14 cellular contexts compared by ENCODE assay signal in the genomic region with DNA sequence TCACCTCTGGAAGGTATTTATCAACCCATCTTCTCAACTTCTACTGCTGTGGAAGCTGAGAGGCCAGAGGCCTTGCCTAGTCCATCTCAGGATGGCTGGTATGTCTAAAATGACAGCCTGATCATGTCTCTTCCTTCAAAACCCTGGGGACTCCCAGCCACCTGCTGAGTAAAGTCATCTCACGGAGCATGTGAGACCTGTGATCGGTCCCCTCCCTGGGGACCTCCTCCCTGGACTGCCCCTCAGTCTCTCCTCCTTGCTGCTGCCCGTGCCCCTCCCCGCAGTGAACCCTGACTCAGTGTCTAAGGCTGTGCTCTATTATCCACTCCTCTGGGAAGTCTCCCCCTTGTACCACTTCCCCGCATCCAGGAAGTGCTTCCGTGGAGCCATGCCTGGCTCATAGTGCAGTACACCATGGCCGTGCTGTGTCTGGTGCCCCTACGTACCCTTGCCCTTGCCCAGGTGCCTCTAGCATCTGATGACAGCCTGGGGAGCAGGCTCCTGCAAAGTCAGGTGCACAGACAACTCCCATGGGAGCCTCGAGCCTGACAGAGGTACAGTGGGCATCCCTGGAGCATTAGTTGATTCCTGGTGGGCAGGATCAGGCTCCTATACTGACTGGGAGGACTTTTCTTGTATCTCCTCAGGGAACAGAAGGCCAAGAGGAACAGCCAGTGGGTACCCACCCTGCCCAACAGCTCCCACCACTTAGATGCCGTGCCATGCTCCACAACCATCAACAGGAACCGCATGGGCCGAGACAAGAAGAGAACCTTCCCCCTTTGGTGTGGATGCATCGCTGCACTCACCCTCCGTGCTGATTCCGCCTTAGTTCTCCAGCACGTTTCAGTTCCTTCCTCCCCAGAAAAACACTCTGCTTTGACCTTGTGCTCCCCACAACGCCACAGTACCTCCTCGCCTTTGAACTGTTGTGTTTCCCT. TPM values are rescaled to one million over a fixed set of nuclear protein-coding genes. Genes with fewer than 3 reads are reported as not detected.
A peak's percentile ranks its signal among the peaks of the same experiment; 100 is the strongest.
DNase-seq lines count a peak whose midpoint lies in the region; ATAC-seq and TF ChIP-seq lines count a peak whose summit lies in the region.
"Had no signal": no experiment of that assay in that cellular context is flagged by ENCODE, and none has a peak within 500 bp of the region (broad histone marks: within the 10 kb centered on the region; RNA-seq: fewer than 3 reads in every experiment).

No MANE protein-coding gene starts in this region.

- no peak overlapping the region for H3K4me3 ChIP-seq in testis
- H3K4me3 ChIP-seq: suprapubic skin had no signal

- H3K4me1 Mint-ChIP-seq in nephron progenitor cell (peaks cover 8% of the 10 kb centered on the region), immature natural killer cell (peaks cover 0 to 1% of the 10 kb centered on the region in 2 donors)

- intact Hi-C loops in testis (cut with DNase I; ENCODE audit: low total_unique reads): no loop called here

- H3K27ac Mint-ChIP-seq in nephron progenitor cell (peak overlapping the region; percentile 71), immature natural killer cell (no peak overlapping the region)

- no peaks in the 10 kb centered on the region for H3K9me3 ChIP-seq in testis
- H3K9me3 ChIP-seq: neutrophil, suprapubic skin had no signal

- whole genome bisulfite sequencing in testis, 2 donors: 95 to 97% methylated on average over 18 of the region's 18 CpGs

- H3K9me3 Mint-ChIP-seq in nephron progenitor cell (no peaks in the 10 kb centered on the region), immature natural killer cell (no peaks in the 10 kb centered on the region)

- ATAC-seq in GM18909 (IDR thresholded peaks at IDR 0.05; ENCODE audit: poor library complexity, unreplicated experiment): peak; percentile 58
- ATAC-seq in GM21723 (IDR thresholded peaks at IDR 0.05; ENCODE audit: unreplicated experiment): peak; percentile 51
- peak; percentile 34 for ATAC-seq in HG03469 (IDR thresholded peaks at IDR 0.05; ENCODE audit: unreplicated experiment)

- no peaks in the 10 kb centered on the region for H3K27me3 ChIP-seq in testis
- H3K27me3 ChIP-seq: neutrophil, suprapubic skin had no signal

- no peak overlapping the region for H3K27ac ChIP-seq in testis
- H3K27ac ChIP-seq: neutrophil, suprapubic skin had no signal

- H3K36me3 ChIP-seq in testis (ENCODE audit: low read depth, missing control alignments): no peaks in the 10 kb centered on the region

- H3K4me3 Mint-ChIP-seq in nephron progenitor cell (no peak overlapping the region), immature natural killer cell (no peak overlapping the region)

- no peak for TF ChIP-seq POLR2A in testis (IDR thresholded peaks at IDR 0.05)

- H3K4me1 ChIP-seq in testis: peaks cover 2% of the 10 kb centered on the region
- H3K4me1 ChIP-seq: suprapubic skin had no signal

- H3K27me3 Mint-ChIP-seq in nephron progenitor cell (ENCODE audit: low read depth, poor library complexity) (no peaks in the 10 kb centered on the region), immature natural killer cell (ENCODE audit: low read depth in 3 of 3) (peaks cover 0 to 3% (median 2%) of the 10 kb centered on the region in 3 donors)

- DNase-seq in nephron progenitor cell: no peak
- no peak for DNase-seq in immature natural killer cell
- DNase-seq in testis: no peak
- DNase-seq in HT-29 (ENCODE audit: low spot score): no peak
- DNase-seq in activated CD4-positive, alpha-beta T cell treated with anti-CD3 and anti-CD28 coated beads, Interleukin-2, amount 50 U/mL, for 48 hours: no peak
- DNase-seq: GOT3; NCI-H446; stimulated activated CD4-positive, alpha-beta T cell treated with anti-CD3 and anti-CD28 coated beads, Interleukin-1b, Interleukin-23, amount 100 ng/mL, for 48 hours had no signal

- H3K36me3 Mint-ChIP-seq in nephron progenitor cell (ENCODE audit: low read depth): peaks cover 88% of the 10 kb centered on the region
- H3K36me3 Mint-ChIP-seq in immature natural killer cell: peaks cover 7 to 54% (median 27%) of the 10 kb centered on the region in 3 donors

- no peak for TF ChIP-seq CTCF in nephron progenitor cell (IDR thresholded peaks at IDR 0.05)
- no peak for TF ChIP-seq CTCF in testis (IDR thresholded peaks at IDR 0.05)

RNA-seq across cellular contexts. Expression of a gene that starts 13.8 kb away (rescaled TPM):
- polyA plus RNA-seq in immature natural killer cell (10 to 100 TPM; 28.5 to 49.5 (median 40.3) TPM), testis (ENCODE audit: insufficient read depth, low read depth, low replicate concordance) (160 TPM)
- 100 to 1,000 TPM; 158 to 165 TPM for total RNA-seq in testis
- 67.6 and 107 TPM in 2 replicates for total RNA-seq in HT-29 (2014; rRNA removed; shearing (Covaris generic))

RNA-seq across cellular contexts. Expression of a gene that starts 27.9 kb away (rescaled TPM):
- 1 to 10 TPM in 2 of 3 donors, under 1 TPM in 1; 0.76 to 1.7 (median 1.2) TPM for polyA plus RNA-seq in immature natural killer cell
- total RNA-seq in testis: 10 to 100 TPM; 32.4 to 36.1 TPM
- 13.6 TPM for polyA plus RNA-seq in testis (ENCODE audit: insufficient read depth, low read depth, low replicate concordance)
- total RNA-seq in HT-29 (2014; rRNA removed; shearing (Covaris generic)): 0.18 and 0.89 TPM in 2 replicates

RNA-seq across cellular contexts. Expression of a gene that starts 32.8 kb away (rescaled TPM):
- 1 to 10 TPM; 5.7 to 9.3 (median 8.1) TPM for polyA plus RNA-seq in immature natural killer cell
- total RNA-seq in testis: 10 to 100 TPM; 24.0 to 30.2 TPM
- polyA plus RNA-seq in testis (ENCODE audit: insufficient read depth, low read depth, low replicate concordance): 74.8 TPM
- 32.9 and 53.4 TPM in 2 replicates for total RNA-seq in HT-29 (2014; rRNA removed; shearing (Covaris generic))

RNA-seq across cellular contexts. Expression of a gene that starts 37.8 kb away (rescaled TPM):
- polyA plus RNA-seq in immature natural killer cell (1 to 10 TPM in 1 of 3 donors, not detected in 2; 1.1 TPM), testis (ENCODE audit: insufficient read depth, low read depth, low replicate concordance) (8.8 TPM)
- total RNA-seq in testis: 1 to 10 TPM in 1 of 2 donors, under 1 TPM in 1; 0.68 to 2.4 TPM
- not detected in 2 replicates for total RNA-seq in HT-29 (2014; rRNA removed; shearing (Covaris generic))
- total RNA-seq: SK-MEL-5, suprapubic skin had no signal

RNA-seq across cellular contexts. Expression of a gene that starts 38.2 kb away (rescaled TPM):
- polyA plus RNA-seq in immature natural killer cell: 1 to 10 TPM in 1 of 3 donors, under 1 TPM in 2; 0.61 to 1.2 (median 0.62) TPM
- total RNA-seq in testis: 10 to 100 TPM; 14.9 to 16.2 TPM
- 48.7 TPM for polyA plus RNA-seq in testis (ENCODE audit: insufficient read depth, low read depth, low replicate concordance)
- 0.79 and 0.91 TPM in 2 replicates for total RNA-seq in HT-29 (2014; rRNA removed; shearing (Covaris generic))

Comparison
In these comparisons a context has a peak if more than half of its experiments do, and no peak if none do; other contexts are left out.
1. RNA of a gene that starts 27.9 kb away (total RNA-seq): 32.4 to 36.1 TPM in testis; 0.18 to 0.89 TPM in HT-29; every median in the first group is over 10 times any median in the second.
2. Peak in every context shown above with its lines, with median percentiles within 50 percentile points of each other: ATAC-seq.